Comparison of ENCODE assay signal across 33 cellular contexts in the genomic region with DNA sequence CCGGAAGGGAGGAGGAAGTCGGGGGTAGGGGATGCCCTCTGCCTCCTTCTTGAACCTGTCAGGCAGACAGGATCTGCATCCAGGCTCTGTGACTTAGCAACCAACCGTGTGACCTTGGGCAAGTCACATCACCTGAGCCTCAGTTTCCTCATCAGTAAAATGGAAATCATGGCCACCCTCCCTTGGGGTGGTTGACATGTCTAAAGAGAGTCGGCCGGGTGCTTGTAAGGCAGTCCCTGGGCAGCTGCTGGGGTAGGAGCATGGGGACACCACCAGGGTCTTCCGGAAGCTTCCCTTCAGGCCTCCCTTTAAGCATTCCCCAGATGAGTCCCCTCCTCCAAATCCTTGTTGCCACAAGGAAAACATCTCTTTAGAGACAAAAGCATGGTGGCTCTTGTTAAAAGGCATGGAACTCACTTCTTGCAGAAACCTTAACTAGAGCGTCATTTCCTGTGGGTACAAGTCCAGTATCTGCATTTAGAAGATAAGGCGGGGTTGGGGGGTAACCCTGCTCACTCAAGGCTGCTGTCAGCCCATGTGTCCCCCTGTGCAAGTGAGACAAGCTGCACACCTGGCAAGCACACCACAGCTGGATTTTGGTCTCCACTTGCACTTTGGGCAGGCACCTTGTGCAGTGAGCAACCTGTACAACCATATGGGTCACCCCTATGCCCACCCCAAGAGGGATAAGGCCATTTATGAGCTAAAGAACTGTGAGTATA. TPM values are rescaled to one million over a fixed set of nuclear protein-coding genes. Genes with fewer than 3 reads are reported as not detected.
DNase-seq lines count a peak whose midpoint lies in the region; ATAC-seq, FAIRE-seq and TF ChIP-seq lines count a peak whose summit lies in the region.
"Had no signal": no experiment of that assay in that cellular context is flagged by ENCODE, and none has a peak within 500 bp of the region (broad histone marks: within the 10 kb centered on the region; RNA-seq: fewer than 3 reads in every experiment).

No MANE protein-coding gene starts in this region.

- no peaks in the 10 kb centered on the region for H3K27me3 ChIP-seq in BLaER1
- no peaks in the 10 kb centered on the region for H3K27me3 ChIP-seq in K562 (ENCODE audit: control insufficient read depth in 2 of 2, insufficient read depth in 2 of 2, low read length in 2 of 2)
- H3K27me3 ChIP-seq: Peyer's patch had no signal

- peak; percentile 91 for FAIRE-seq in K562 (lab: Jason Lieb, UNC)
- FAIRE-seq: GM12892, GM19239, H54 had no signal

- no peak for TF ChIP-seq POLR2A in K562 (conservative IDR thresholded peaks at IDR 0.05)

- no peaks in the 10 kb centered on the region for H3K9me3 ChIP-seq in BLaER1
- no peaks in the 10 kb centered on the region for H3K9me3 ChIP-seq in K562 (replicated peaks; ENCODE audit: control insufficient read depth, insufficient read depth, low read depth, low read length)
- H3K9me3 ChIP-seq: Caco-2, Peyer's patch had no signal

- no peaks in the 10 kb centered on the region for H3K79me2 ChIP-seq in K562 (ENCODE audit: control insufficient read depth, insufficient read depth, low read length)

- ATAC-seq in K562: peak; percentile 35
- ATAC-seq in HG02642 (IDR thresholded peaks at IDR 0.05; ENCODE audit: poor library complexity, unreplicated experiment): no peak

- peak; percentile 88 for TF ChIP-seq EP300 in K562 (IDR thresholded peaks at IDR 0.05; ENCODE audit: low read length)

- CTCF ChIA-PET in K562 (lab: Yijun Ruan, JAX; ENCODE audit: low intra/inter-chr PET ratio): interaction anchor here (3.4 kb wide), 1 partner anchor 45 kb away, joined by 53 read pairs; no protein-coding TSS in a partner anchor

- TF ChIP-seq CTCF in K562 (IDR thresholded peaks at IDR 0.05 in 2 of 3, conservative IDR thresholded peaks at IDR 0.05 in 1 of 3; ENCODE audit: insufficient read depth in 2 of 3, low read depth in 1 of 3, low read length in 3 of 3): no peak

- H3K9ac ChIP-seq in BLaER1 (no peak overlapping the region), K562 (ENCODE audit: insufficient read depth in 1 of 2, low read depth in 2 of 2, low read length in 2 of 2) (peak overlapping the region in 1 of 2 experiments; percentile 54; a peak in 2 of 4 replicates)
- H3K9ac ChIP-seq: KMS-11 had no signal

- H3K27ac ChIP-seq in BLaER1: no peak overlapping the region
- H3K27ac ChIP-seq in K562 (ENCODE audit: extremely low read depth, low read depth, low read length): peak overlapping the region; percentile 82
- H3K27ac ChIP-seq: KMS-11, Peyer's patch had no signal

- peak overlapping the region; percentile 94 for H2AFZ ChIP-seq in K562 (ENCODE audit: low read depth, low read length)

- DNase-seq in HUDEP-2 (lab: John Stamatoyannopoulos, UW; ENCODE audit: unreplicated experiment in 76 of 76) (peak in 49 of 76 experiments; percentile 10 to 71 (median 37)), OCI-M1 (lab: John Stamatoyannopoulos, UW) (peak; percentile 62), K562 (ENCODE audit: extremely low read depth in 1 of 4, low spot score in 3 of 4) (peak; percentile 72 to 92 (median 81)), head of caudate nucleus (no peak), T-helper 9 cell (no peak)
- no peak for DNase-seq in activated CD4-positive, CD25-positive, alpha-beta regulatory T cell (lab: John Stamatoyannopoulos, UW)
- DNase-seq: 8988T; ACHN; Caco-2; CD4-positive, alpha-beta memory T cell; DMS 273 treated with DMSO at 0.1 percent for 48 hours; DMS79; EL; GDM1; NCI-H1092; NCI-H1417 treated with DMSO at 0.1 percent for 48 hours; NCI-H1694 treated with DMSO at 0.1 percent for 48 hours; NCI-H2081; NCI-H2171; NCI-H226; NCI-H510A; NCI-H69; Peyer's patch; SHP77 treated with DMSO at 0.1 percent for 48 hours had no signal

- BruUV-seq in K562 (replicated peaks; lab: Mats Ljungman, UMichigan): no TSS peak

- 0 out of 2 replicates have a peak overlapping the region, but pooled peaks have one; percentile 30 for H3K4me2 ChIP-seq in BLaER1
- peak overlapping the region; percentile 58 for H3K4me2 ChIP-seq in K562 (ENCODE audit: insufficient read depth, low read length)
- H3K4me2 ChIP-seq: KMS-11 had no signal

- in situ Hi-C loops in K562 (cut with MboI): no loop called here

- H3K36me3 ChIP-seq in BLaER1: no peaks in the 10 kb centered on the region
- H3K36me3 ChIP-seq in K562 (ENCODE audit: control insufficient read depth, insufficient read depth, low read length): no peaks in the 10 kb centered on the region
- H3K36me3 ChIP-seq: Peyer's patch had no signal

- intact Hi-C loops in K562 (cut with micrococcal nuclease): no loop called here
- intact Hi-C loops in head of caudate nucleus (cut with DNase I): loop anchor here (10.0 kb wide), 1 partner anchor 259 kb away; no protein-coding TSS in a partner anchor

- H3K4me3 ChIP-seq in BLaER1: no peak overlapping the region
- H3K4me3 ChIP-seq in K562: no peak overlapping the region
- H3K4me3 ChIP-seq: Peyer's patch had no signal

- POLR2A ChIA-PET in K562 (lab: Yijun Ruan, JAX): interaction anchor here (0.5 to 1.5 kb wide), 5 partner anchors 16 to 451 kb away, joined by 3 to 4 read pairs (median 3); no protein-coding TSS in a partner anchor

- peaks cover 28% of the 10 kb centered on the region for H3K4me1 ChIP-seq in BLaER1
- peaks cover 38 to 60% of the 10 kb centered on the region in 2 experiments; a peak in 4 of 5 replicates for H3K4me1 ChIP-seq in K562 (replicated peaks in 1 of 2; ENCODE audit: control insufficient read depth in 2 of 2, insufficient read depth in 2 of 2, low read length in 2 of 2)
- H3K4me1 ChIP-seq: Caco-2 had no signal

- 39% methylated on average over 7 of the region's 8 CpGs for WGBS in K562 (ENCODE audit: insufficient coverage, low coverage, missing lambda C conversion rate)

- no peaks in the 10 kb centered on the region for H3K9me1 ChIP-seq in K562 (ENCODE audit: control insufficient read depth, insufficient read depth, low read length)

- H4K20me1 ChIP-seq in BLaER1: no peaks in the 10 kb centered on the region
- H4K20me1 ChIP-seq in K562 (replicated peaks; ENCODE audit: control insufficient read depth, insufficient read depth, low read length): no peaks in the 10 kb centered on the region

- no peak for TF ChIP-seq RAD21 in K562 (CRISPR knock-in tag; conservative IDR thresholded peaks at IDR 0.05 in 1 of 2, IDR thresholded peaks at IDR 0.05 in 1 of 2)

RNA-seq across cellular contexts. Expression of a gene that starts 10.4 kb away (rescaled TPM):
- 1.2 and 5.1 TPM in 2 replicates for total RNA-seq in K562 (2011; cell fraction: chromatin; rRNA removed; ENCODE audit: low replicate concordance)
- total RNA-seq in K562 (2011; cell fraction: nucleolus; rRNA removed): 3.3 and 5.3 TPM in 2 replicates
- 1.8 and 2.3 TPM in 2 replicates for total RNA-seq in K562 (2011; cell fraction: nucleoplasm; rRNA removed)
- total RNA-seq in K562 (2014; rRNA removed): 0.64 and 1.6 TPM in 2 replicates
- 0.32 and 0.40 TPM in 2 replicates for total RNA-seq in K562 (2014; rRNA removed; fragmentation: Illumina TruSeq; extraction: Trizol)
- total RNA-seq in K562 (2015; rRNA removed; fragmentation: Illumina TruSeq; extraction: Trizol): 0.19 and 0.29 TPM in 2 replicates
- total RNA-seq in K562 (2021): 1.1 TPM in 2 replicates
- 1.4 and 4.0 TPM in 2 replicates for polyA plus RNA-seq in K562 (2011; rRNA removed)
- 3.6 and 5.5 TPM in 2 replicates for polyA plus RNA-seq in K562 (2011; cell fraction: cytosol; rRNA removed)
- polyA plus RNA-seq in K562 (2011; cell fraction: nucleus; rRNA removed): 22.9 and 26.0 TPM in 2 replicates
- 0.48 and 1.8 TPM in 2 replicates for polyA plus RNA-seq in K562 (2012)
- 0.97 and 1.1 TPM in 2 replicates for polyA plus RNA-seq in K562 (2014; fragmentation: Illumina TruSeq; extraction: Trizol)
- under 1 TPM; 0.08 to 0.49 TPM for polyA plus RNA-seq in K562 (2014; fragmentation: Nextera tagmentation; extraction: Ambion mirVana)
- polyA plus RNA-seq in K562 (2014; rRNA removed): 1.2 and 1.7 TPM in 2 replicates
- 0.99 and 1.2 TPM in 2 replicates for polyA minus RNA-seq in K562 (2011; rRNA and poly(A)+ RNA removed)
- 1.0 TPM in 1 of 2 replicates, not detected in the other for polyA minus RNA-seq in K562 (2011; cell fraction: cytosol; rRNA and poly(A)+ RNA removed)
- polyA minus RNA-seq in K562 (2011; cell fraction: nucleus; rRNA and poly(A)+ RNA removed): 1.5 and 2.3 TPM in 2 replicates
- total RNA-seq: Caco-2; CD4-positive, alpha-beta memory T cell; HT1080; OCI-LY7; Peyer's patch had no signal
- polyA plus RNA-seq: CD4-positive, alpha-beta memory T cell had no signal

RNA-seq across cellular contexts. Expression of a gene that starts 19.5 kb away (rescaled TPM):
- total RNA-seq in K562 (2011; cell fraction: chromatin; rRNA removed; ENCODE audit: low replicate concordance): 0.23 TPM in 1 of 2 replicates, not detected in the other
- not detected in 2 replicates for total RNA-seq in K562 (2011; cell fraction: nucleolus; rRNA removed)
- not detected in 2 replicates for total RNA-seq in K562 (2011; cell fraction: nucleoplasm; rRNA removed)
- total RNA-seq in K562 (2014; rRNA removed) (not detected in 2 replicates), K562 (2014; rRNA removed; fragmentation: Illumina TruSeq; extraction: Trizol) (not detected in 2 replicates), K562 (2015; rRNA removed; fragmentation: Illumina TruSeq; extraction: Trizol) (not detected in 2 replicates), K562 (2021) (0.16 and 0.18 TPM in 2 replicates)
- polyA plus RNA-seq in K562 (2011; rRNA removed) (0.10 and 0.12 TPM in 2 replicates), K562 (2014; fragmentation: Illumina TruSeq; extraction: Trizol) (0.11 TPM in 1 of 2 replicates, not detected in the other), K562 (2014; fragmentation: Nextera tagmentation; extraction: Ambion mirVana) (not detected), K562 (2014; rRNA removed) (0.29 TPM in 1 of 2 replicates, not detected in the other)
- polyA plus RNA-seq in K562 (2011; cell fraction: cytosol; rRNA removed): 0.18 and 0.64 TPM in 2 replicates
- polyA plus RNA-seq in K562 (2011; cell fraction: nucleus; rRNA removed): 0.17 and 0.18 TPM in 2 replicates
- polyA plus RNA-seq in K562 (2012): 0.07 and 0.32 TPM in 2 replicates
- not detected in 2 replicates for polyA minus RNA-seq in K562 (2011; rRNA and poly(A)+ RNA removed)
- 0.86 TPM in 1 of 2 replicates, not detected in the other for polyA minus RNA-seq in K562 (2011; cell fraction: cytosol; rRNA and poly(A)+ RNA removed)
- 0.13 TPM in 1 of 2 replicates, not detected in the other for polyA minus RNA-seq in K562 (2011; cell fraction: nucleus; rRNA and poly(A)+ RNA removed)
- total RNA-seq: CD4-positive, alpha-beta memory T cell; OCI-LY7 had no signal

RNA-seq across cellular contexts. Expression of a gene that starts 32.1 kb away (rescaled TPM):
- 0.55 and 2.4 TPM in 2 replicates for total RNA-seq in K562 (2011; cell fraction: chromatin; rRNA removed; ENCODE audit: low replicate concordance)
- total RNA-seq in K562 (2011; cell fraction: nucleolus; rRNA removed): 0.92 and 2.0 TPM in 2 replicates
- total RNA-seq in K562 (2011; cell fraction: nucleoplasm; rRNA removed): 0.76 and 2.0 TPM in 2 replicates
- total RNA-seq in K562 (2014; rRNA removed) (0.18 TPM in 1 of 2 replicates, not detected in the other), K562 (2014; rRNA removed; fragmentation: Illumina TruSeq; extraction: Trizol) (not detected in 2 replicates), K562 (2015; rRNA removed; fragmentation: Illumina TruSeq; extraction: Trizol) (not detected in 2 replicates), K562 (2021) (0.07 and 0.18 TPM in 2 replicates)
- polyA plus RNA-seq in K562 (2011; rRNA removed) (0.10 and 0.45 TPM in 2 replicates), K562 (2014; fragmentation: Illumina TruSeq; extraction: Trizol) (0.10 TPM in 1 of 2 replicates, not detected in the other), K562 (2014; fragmentation: Nextera tagmentation; extraction: Ambion mirVana) (under 1 TPM in 1 of 2 experiments, not detected in 1; 0.03 TPM), K562 (2014; rRNA removed) (0.37 TPM in 1 of 2 replicates, not detected in the other)
- polyA plus RNA-seq in K562 (2011; cell fraction: cytosol; rRNA removed): 0.24 and 1.1 TPM in 2 replicates
- 4.6 and 6.0 TPM in 2 replicates for polyA plus RNA-seq in K562 (2011; cell fraction: nucleus; rRNA removed)
- polyA plus RNA-seq in K562 (2012): 0.14 and 0.35 TPM in 2 replicates
- 0.07 TPM in 1 of 2 replicates, not detected in the other for polyA minus RNA-seq in K562 (2011; rRNA and poly(A)+ RNA removed)
- not detected in 2 replicates for polyA minus RNA-seq in K562 (2011; cell fraction: cytosol; rRNA and poly(A)+ RNA removed)
- polyA minus RNA-seq in K562 (2011; cell fraction: nucleus; rRNA and poly(A)+ RNA removed): 0.56 and 0.94 TPM in 2 replicates
- total RNA-seq: Caco-2; CD4-positive, alpha-beta memory T cell; HT1080; OCI-LY7 had no signal
- polyA plus RNA-seq: CD4-positive, alpha-beta memory T cell had no signal

RNA-seq across cellular contexts. Expression of a gene that starts 36.1 kb away (rescaled TPM):
- total RNA-seq in K562 (2011; cell fraction: chromatin; rRNA removed; ENCODE audit: low replicate concordance): 0.44 TPM in 1 of 2 replicates, not detected in the other
- not detected in 2 replicates for total RNA-seq in K562 (2011; cell fraction: nucleolus; rRNA removed)
- 0.31 TPM in 1 of 2 replicates, not detected in the other for total RNA-seq in K562 (2011; cell fraction: nucleoplasm; rRNA removed)
- total RNA-seq in K562 (2014; rRNA removed) (0.05 TPM in 1 of 2 replicates, not detected in the other), K562 (2014; rRNA removed; fragmentation: Illumina TruSeq; extraction: Trizol) (not detected in 2 replicates), K562 (2015; rRNA removed; fragmentation: Illumina TruSeq; extraction: Trizol) (not detected in 2 replicates), K562 (2021) (0.09 TPM in 1 of 2 replicates, not detected in the other)
- polyA plus RNA-seq in K562 (2011; rRNA removed) (0.07 and 0.08 TPM in 2 replicates), K562 (2014; fragmentation: Illumina TruSeq; extraction: Trizol) (0.19 TPM in 1 of 2 replicates, not detected in the other), K562 (2014; fragmentation: Nextera tagmentation; extraction: Ambion mirVana) (not detected), K562 (2014; rRNA removed) (not detected in 2 replicates)
- polyA plus RNA-seq in K562 (2011; cell fraction: cytosol; rRNA removed): 0.03 and 0.04 TPM in 2 replicates
- 0.07 and 0.08 TPM in 2 replicates for polyA plus RNA-seq in K562 (2011; cell fraction: nucleus; rRNA removed)
- polyA plus RNA-seq in K562 (2012): 0.16 and 0.17 TPM in 2 replicates
- polyA minus RNA-seq in K562 (2011; rRNA and poly(A)+ RNA removed): not detected in 2 replicates
- polyA minus RNA-seq in K562 (2011; cell fraction: cytosol; rRNA and poly(A)+ RNA removed): not detected in 2 replicates
- polyA minus RNA-seq in K562 (2011; cell fraction: nucleus; rRNA and poly(A)+ RNA removed): not detected in 2 replicates
- total RNA-seq: Caco-2; CD4-positive, alpha-beta memory T cell; HT1080; OCI-LY7 had no signal
- polyA plus RNA-seq: CD4-positive, alpha-beta memory T cell had no signal

RNA-seq across cellular contexts. Expression of a gene that starts 49.9 kb away (rescaled TPM):
- not detected in 2 replicates for total RNA-seq in K562 (2011; cell fraction: chromatin; rRNA removed; ENCODE audit: low replicate concordance)
- not detected in 2 replicates for total RNA-seq in K562 (2011; cell fraction: nucleolus; rRNA removed)
- not detected in 2 replicates for total RNA-seq in K562 (2011; cell fraction: nucleoplasm; rRNA removed)
- total RNA-seq in K562 (2014; rRNA removed): not detected in 2 replicates
- not detected in 2 replicates for total RNA-seq in K562 (2014; rRNA removed; fragmentation: Illumina TruSeq; extraction: Trizol)
- total RNA-seq in K562 (2015; rRNA removed; fragmentation: Illumina TruSeq; extraction: Trizol): not detected in 2 replicates
- not detected in 2 replicates for total RNA-seq in K562 (2021)
- not detected in 2 replicates for polyA plus RNA-seq in K562 (2011; rRNA removed)
- polyA plus RNA-seq in K562 (2011; cell fraction: cytosol; rRNA removed): not detected in 2 replicates
- polyA plus RNA-seq in K562 (2011; cell fraction: nucleus; rRNA removed): not detected in 2 replicates
- polyA plus RNA-seq in K562 (2012): not detected in 2 replicates
- not detected in 2 replicates for polyA plus RNA-seq in K562 (2014; fragmentation: Illumina TruSeq; extraction: Trizol)
- not detected for polyA plus RNA-seq in K562 (2014; fragmentation: Nextera tagmentation; extraction: Ambion mirVana)
- not detected in 2 replicates for polyA plus RNA-seq in K562 (2014; rRNA removed)
- not detected in 2 replicates for polyA minus RNA-seq in K562 (2011; rRNA and poly(A)+ RNA removed)
- not detected in 2 replicates for polyA minus RNA-seq in K562 (2011; cell fraction: cytosol; rRNA and poly(A)+ RNA removed)
- not detected in 2 replicates for polyA minus RNA-seq in K562 (2011; cell fraction: nucleus; rRNA and poly(A)+ RNA removed)
- total RNA-seq: CD4-positive, alpha-beta memory T cell; HT1080; OCI-LY7; Peyer's patch had no signal
- polyA plus RNA-seq: BJ; CD4-positive, alpha-beta memory T cell had no signal

Comparison
In these comparisons a context has a peak if more than half of its experiments do, and no peak if none do; other contexts are left out.
1. DNase-seq: peak in HUDEP-2 (49 of 76), OCI-M1 (single experiment) and K562 (4 of 4); none in head of caudate nucleus (0 of 42), activated CD4-positive, CD25-positive, alpha-beta regulatory T cell (0 of 4) and T-helper 9 cell (single experiment).